8 cellular contexts compared by ENCODE assay signal in the genomic region with DNA sequence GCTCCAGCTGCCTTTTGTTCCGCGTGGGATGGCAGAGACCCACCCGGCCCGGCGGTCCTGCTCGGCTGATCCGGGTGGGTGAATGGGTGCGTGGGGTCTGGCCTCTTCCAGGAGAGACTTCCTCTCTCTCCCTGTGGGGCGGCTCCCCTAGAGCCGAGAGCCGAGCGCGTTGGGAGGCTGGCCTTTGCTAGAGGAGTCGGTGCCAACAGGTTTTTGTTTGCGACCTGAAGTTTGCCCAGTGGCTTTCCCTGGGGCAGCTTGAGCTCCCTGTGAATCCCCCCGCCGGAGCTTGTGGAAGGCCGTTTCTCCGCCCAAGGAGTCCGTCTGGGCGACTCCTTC. TPM values are rescaled to one million over a fixed set of nuclear protein-coding genes. Genes with fewer than 3 reads are reported as not detected.
A peak's percentile ranks its signal among the peaks of the same experiment; 100 is the strongest.
DNase-seq lines count a peak whose midpoint lies in the region; ATAC-seq and TF ChIP-seq lines count a peak whose summit lies in the region.

No MANE protein-coding gene starts in this region.

- no peaks in the 10 kb centered on the region for H3K9me3 Mint-ChIP-seq in activated CD8-positive, alpha-beta T cell treated with anti-CD3 and anti-CD28 coated beads, Interleukin-2, amount 10 ng/mL, durations not matched to agents 7 days and 5 days (ENCODE audit: insufficient read depth)

- TF ChIP-seq CTCF in BJ (IDR thresholded peaks at IDR 0.05; ENCODE audit: insufficient read depth, low read depth, low read length) (no peak), omental fat pad (IDR thresholded peaks at IDR 0.05) (no peak)

- H3K4me3 ChIP-seq in BJ (ENCODE audit: low read depth, low read length) (peak overlapping the region; percentile 83), HAP-1 (peak overlapping the region; percentile 95)

- H3K36me3 Mint-ChIP-seq in activated CD8-positive, alpha-beta T cell treated with anti-CD3 and anti-CD28 coated beads, Interleukin-2, amount 10 ng/mL, durations not matched to agents 7 days and 5 days (ENCODE audit: low read depth) = no peaks in the 10 kb centered on the region

- no peak for ATAC-seq in activated CD8-positive, alpha-beta T cell treated with anti-CD3 and anti-CD28 coated beads, Interleukin-2, amount 10 ng/mL, durations not matched to agents 7 days and 5 days
- ATAC-seq in omental fat pad (ENCODE audit: low FRiP score) = no peak
- ATAC-seq in HG02642 (IDR thresholded peaks at IDR 0.05; ENCODE audit: poor library complexity, unreplicated experiment) = no peak

- CTCF ChIA-PET in BJ (lab: Yijun Ruan, JAX) = interaction anchor here (1.2 to 1.7 kb wide), 2 partner anchors 9 to 210 kb away, joined by 3 read pairs; no protein-coding TSS in a partner anchor
- CTCF ChIA-PET in activated CD8-positive, alpha-beta T cell treated with anti-CD3 and anti-CD28 coated beads, Interleukin-2, amount 10 ng/mL, durations not matched to agents 7 days and 5 days (lab: Charles Lee) = no interaction called here

- peaks cover 7% of the 10 kb centered on the region for H3K4me1 ChIP-seq in HAP-1

- peaks cover 20% of the 10 kb centered on the region for H3K27me3 Mint-ChIP-seq in activated CD8-positive, alpha-beta T cell treated with anti-CD3 and anti-CD28 coated beads, Interleukin-2, amount 10 ng/mL, durations not matched to agents 7 days and 5 days (ENCODE audit: low read depth)

- H3K27me3 ChIP-seq in BJ (ENCODE audit: control insufficient read depth, insufficient read depth, low read length) (no peaks in the 10 kb centered on the region), HAP-1 (ENCODE audit: low read depth) (no peaks in the 10 kb centered on the region)

- in situ Hi-C loops in HAP-1 (cut with MboI; ENCODE audit: low sequenced_read_pairs) = no loop called here

- no peaks in the 10 kb centered on the region for H3K9me3 ChIP-seq in HAP-1

- POLR2A ChIA-PET in BJ (lab: Charles Lee) = no interaction called here
- POLR2A ChIA-PET in activated CD8-positive, alpha-beta T cell treated with anti-CD3 and anti-CD28 coated beads, Interleukin-2, amount 10 ng/mL, durations not matched to agents 7 days and 5 days (lab: Charles Lee) = no interaction called here

- H3K4me1 Mint-ChIP-seq in activated CD8-positive, alpha-beta T cell treated with anti-CD3 and anti-CD28 coated beads, Interleukin-2, amount 10 ng/mL, durations not matched to agents 7 days and 5 days (ENCODE audit: low read depth) = peaks cover 5% of the 10 kb centered on the region

- peaks cover 3% of the 10 kb centered on the region; the same call in 1 of the 2 replicates for H3K36me3 ChIP-seq in BJ (ENCODE audit: control insufficient read depth, insufficient read depth, low read length)
- H3K36me3 ChIP-seq in HAP-1 (replicated peaks) = peaks cover 3% of the 10 kb centered on the region; the same call in 1 of the 2 replicates

- DNase-seq in BJ (ENCODE audit: low read depth) (no peak), HAP-1 (ENCODE audit: low spot score in 2 of 2) (peak; percentile 26 to 58), germinal center (ENCODE audit: low spot score) (peak; percentile 12), omental fat pad (ENCODE audit: low spot score) (peak; percentile 21), HPDE6-E6E7 (ENCODE audit: extremely low spot score) (no peak), NCI-H2107 treated with DMSO at 0.1 percent for 48 hours (lab: John Stamatoyannopoulos, UW; ENCODE audit: unreplicated experiment) (no peak)
- no peak for DNase-seq in activated CD8-positive, alpha-beta T cell treated with anti-CD3 and anti-CD28 coated beads, Interleukin-2, amount 10 ng/mL, durations not matched to agents 7 days and 5 days

- no peak overlapping the region for H3K27ac Mint-ChIP-seq in activated CD8-positive, alpha-beta T cell treated with anti-CD3 and anti-CD28 coated beads, Interleukin-2, amount 10 ng/mL, durations not matched to agents 7 days and 5 days

- H3K4me3 Mint-ChIP-seq in activated CD8-positive, alpha-beta T cell treated with anti-CD3 and anti-CD28 coated beads, Interleukin-2, amount 10 ng/mL, durations not matched to agents 7 days and 5 days = peak overlapping the region; percentile 64

RNA-seq across cellular contexts. Expression of a gene that starts 1.0 kb away (rescaled TPM):
- polyA plus RNA-seq in BJ (2011; rRNA removed) = 21.2 and 24.6 TPM in 2 replicates
- polyA minus RNA-seq in BJ (2011; rRNA and poly(A)+ RNA removed) = 21.4 and 30.0 TPM in 2 replicates
- 1 to 10 TPM; 2.8 to 3.1 TPM for total RNA-seq in activated CD8-positive, alpha-beta T cell treated with anti-CD3 and anti-CD28 coated beads, Interleukin-2, amount 10 ng/mL, durations not matched to agents 7 days and 5 days
- total RNA-seq in omental fat pad = 10 to 100 TPM; 26.0 to 45.9 (median 34.6) TPM

Comparison
In these comparisons a context has a peak if more than half of its experiments do, and no peak if none do; other contexts are left out.
1. DNase-seq: peak in HAP-1 (2 of 2), germinal center (single experiment) and omental fat pad (single experiment); none in BJ (single experiment), activated CD8-positive, alpha-beta T cell treated with anti-CD3 and anti-CD28 coated beads, Interleukin-2, amount 10 ng/mL, durations not matched to agents 7 days and 5 days (single experiment), HPDE6-E6E7 (single experiment) and NCI-H2107 treated with DMSO at 0.1 percent for 48 hours (single experiment).
2. RNA of a gene that starts 1.0 kb away (total RNA-seq): 26.0 to 45.9 TPM in omental fat pad; 2.8 to 3.1 TPM in activated CD8-positive, alpha-beta T cell treated with anti-CD3 and anti-CD28 coated beads, Interleukin-2, amount 10 ng/mL, durations not matched to agents 7 days and 5 days; every median in the first group is over 4 times any median in the second.